ENCODE assay signal across 1 cellular context in the genomic region with DNA sequence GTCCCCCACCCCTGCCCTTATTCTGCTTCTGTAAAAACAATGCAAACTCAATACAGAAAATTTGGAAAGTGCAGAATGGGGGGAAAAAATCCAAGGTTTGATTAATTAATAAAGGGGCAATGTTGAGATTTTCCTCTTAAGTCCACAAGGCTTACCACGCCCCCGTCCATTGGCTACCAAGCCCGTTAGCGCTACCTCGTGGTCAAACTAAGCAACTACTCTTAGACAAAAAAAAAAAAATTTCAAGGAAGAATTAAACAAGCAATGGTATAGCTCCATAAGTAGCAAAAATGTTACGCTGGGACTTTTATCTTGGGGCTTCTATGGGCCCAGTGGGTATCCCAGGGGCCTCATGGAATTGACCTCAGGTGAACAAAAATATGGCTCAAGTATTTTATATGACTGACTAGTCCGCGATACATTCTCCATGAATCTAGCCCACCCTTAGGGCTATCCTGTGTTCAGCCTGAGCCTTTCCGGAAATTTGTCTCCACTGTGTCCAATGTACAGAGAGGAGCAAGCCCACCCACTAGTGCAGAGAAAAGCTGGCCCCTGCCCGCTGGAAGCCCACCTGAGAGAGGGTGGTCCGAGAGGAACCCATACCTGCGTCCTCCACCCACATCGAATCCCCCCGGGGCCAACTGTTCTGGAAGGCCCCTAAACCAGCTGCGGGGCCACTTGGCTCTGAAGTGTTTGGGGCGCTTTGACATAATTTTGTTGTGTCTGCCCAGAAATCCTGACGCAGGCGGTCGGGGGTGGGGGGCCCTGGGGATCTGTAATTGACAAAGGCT.
TF ChIP-seq lines count a peak whose summit lies in the region.

No MANE protein-coding gene starts in this region.

TF ChIP-seq in K562, 482 proteins besides CTCF, POLR2A, EP300 and RAD21 (continued from another document and continues in another):
- TF ChIP-seq CAMTA2 (CRISPR knock-in tag; conservative IDR thresholded peaks at IDR 0.05) (no peak), BRD4 (IDR thresholded peaks at IDR 0.05) (no peak), ZNF830 (CRISPR knock-in tag; IDR thresholded peaks at IDR 0.05) (no peak), PYGO2 (tag; IDR thresholded peaks at IDR 0.05) (no peak), HDGF (IDR thresholded peaks at IDR 0.05) (no peak), ZFP30 (CRISPR knock-in tag; IDR thresholded peaks at IDR 0.05; ENCODE audit: borderline replicate concordance) (no peak), SP1 (CRISPR knock-in tag; IDR thresholded peaks at IDR 0.05) (peak; percentile 61; the same call in 1 of the 2 replicates), ZBTB43 (CRISPR knock-in tag; IDR thresholded peaks at IDR 0.05) (no peak), ZNF24 (IDR thresholded peaks at IDR 0.05) (no peak), RFX1 (IDR thresholded peaks at IDR 0.05) (no peak), FIP1L1 (IDR thresholded peaks at IDR 0.05; ENCODE audit: low read depth, low read length, poor library complexity, severe bottlenecking) (no peak), NCOA4 (IDR thresholded peaks at IDR 0.05; ENCODE audit: partially characterized antibody) (no peak), FOXP1 (CRISPR knock-in tag; IDR thresholded peaks at IDR 0.05) (no peak), MEF2D (tag; conservative IDR thresholded peaks at IDR 0.05; ENCODE audit: low read depth) (no peak), ZNF76 (CRISPR knock-in tag; IDR thresholded peaks at IDR 0.05; ENCODE audit: borderline replicate concordance) (no peak), KAT2B (IDR thresholded peaks at IDR 0.05; ENCODE audit: low read depth, low read length) (no peak), BCL6 (CRISPR knock-in tag; IDR thresholded peaks at IDR 0.05) (no peak), KLF6 (CRISPR knock-in tag; IDR thresholded peaks at IDR 0.05; ENCODE audit: borderline replicate concordance) (no peak), THRA (IDR thresholded peaks at IDR 0.05) (no peak), KLF16 (IDR thresholded peaks at IDR 0.05) (0 out of 2 replicates have a peak, but pooled peaks have one; percentile 49), ARID2 (IDR thresholded peaks at IDR 0.05) (peak; percentile 77; the same call in 1 of the 2 replicates), SMARCA4 (IDR thresholded peaks at IDR 0.05) (no peak), NR2C2 (CRISPR knock-in tag; IDR thresholded peaks at IDR 0.05) (no peak), NR2C2 (tag; IDR thresholded peaks at IDR 0.05) (no peak), SIX5 (IDR thresholded peaks at IDR 0.05; ENCODE audit: borderline replicate concordance in 1 of 2, insufficient read depth in 1 of 2, low read depth in 1 of 2, low read length in 2 of 2) (no peak), IRF2 (CRISPR knock-in tag; IDR thresholded peaks at IDR 0.05) (no peak), SMARCE1 (IDR thresholded peaks at IDR 0.05) (no peak), TAF9B (IDR thresholded peaks at IDR 0.05; ENCODE audit: partially characterized antibody) (no peak), ZNF124 (CRISPR knock-in tag; IDR thresholded peaks at IDR 0.05) (no peak), SMARCC2 (IDR thresholded peaks at IDR 0.05; ENCODE audit: low read depth) (no peak), CREBBP (IDR thresholded peaks at IDR 0.05; ENCODE audit: low read depth, low read length) (no peak), ARHGAP35 (IDR thresholded peaks at IDR 0.05; ENCODE audit: partially characterized antibody) (no peak), DEAF1 (CRISPR knock-in tag; IDR thresholded peaks at IDR 0.05) (peak; percentile 76), ZNF12 (CRISPR knock-in tag; IDR thresholded peaks at IDR 0.05) (no peak), HCFC1 (IDR thresholded peaks at IDR 0.05; ENCODE audit: low read depth, low read length) (peak; percentile 15; the same call in 1 of the 2 replicates), SAP30 (IDR thresholded peaks at IDR 0.05; ENCODE audit: borderline replicate concordance, insufficient read depth, low read depth, low read length, poor library complexity, severe bottlenecking) (no peak), KDM4B (IDR thresholded peaks at IDR 0.05; ENCODE audit: borderline replicate concordance in 2 of 2, low read depth in 1 of 2) (no peak), ZBTB8A (IDR thresholded peaks at IDR 0.05; ENCODE audit: partially characterized antibody) (no peak), POLR2AphosphoS2 (IDR thresholded peaks at IDR 0.05; ENCODE audit: low read length) (no peak), FOXK2 (conservative IDR thresholded peaks at IDR 0.05 in 1 of 2, IDR thresholded peaks at IDR 0.05 in 1 of 2; ENCODE audit: low read depth in 2 of 2) (peak; percentile 18 to 44; a peak in 1 of 4 replicates), RHOXF2B (CRISPR knock-in tag; conservative IDR thresholded peaks at IDR 0.05) (no peak), FOXM1 (IDR thresholded peaks at IDR 0.05; ENCODE audit: low read depth) (no peak), FOXM1 (CRISPR knock-in tag; IDR thresholded peaks at IDR 0.05; ENCODE audit: low read depth) (no peak), XRCC4 (IDR thresholded peaks at IDR 0.05; ENCODE audit: extremely low read depth, insufficient read depth, insufficient read length) (no peak), HDAC2 (IDR thresholded peaks at IDR 0.05) (no peak), SIN3A (IDR thresholded peaks at IDR 0.05; ENCODE audit: borderline replicate concordance in 2 of 2, control insufficient read depth in 1 of 2, low read depth in 2 of 2, low read length in 2 of 2) (no peak), SRSF7 (optimal IDR thresholded peaks at IDR 0.05; ENCODE audit: low read depth, low read length) (no peak), EGR1 (conservative IDR thresholded peaks at IDR 0.05) (peak; percentile 84), ZNF695 (CRISPR knock-in tag; IDR thresholded peaks at IDR 0.05) (no peak)
- TF ChIP-seq, protein P1, sequence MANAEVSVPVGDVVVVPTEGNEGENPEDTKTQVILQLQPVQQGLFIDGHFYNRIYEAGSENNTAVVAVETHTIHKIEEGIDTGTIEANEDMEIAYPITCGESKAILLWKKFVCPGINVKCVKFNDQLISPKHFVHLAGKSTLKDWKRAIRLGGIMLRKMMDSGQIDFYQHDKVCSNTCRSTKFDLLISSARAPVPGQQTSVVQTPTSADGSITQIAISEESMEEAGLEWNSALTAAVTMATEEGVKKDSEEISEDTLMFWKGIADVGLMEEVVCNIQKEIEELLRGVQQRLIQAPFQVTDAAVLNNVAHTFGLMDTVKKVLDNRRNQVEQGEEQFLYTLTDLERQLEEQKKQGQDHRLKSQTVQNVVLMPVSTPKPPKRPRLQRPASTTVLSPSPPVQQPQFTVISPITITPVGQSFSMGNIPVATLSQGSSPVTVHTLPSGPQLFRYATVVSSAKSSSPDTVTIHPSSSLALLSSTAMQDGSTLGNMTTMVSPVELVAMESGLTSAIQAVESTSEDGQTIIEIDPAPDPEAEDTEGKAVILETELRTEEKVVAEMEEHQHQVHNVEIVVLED (CRISPR knock-in tag; IDR thresholded peaks at IDR 0.05): no peak
- TF ChIP-seq, protein P2, sequence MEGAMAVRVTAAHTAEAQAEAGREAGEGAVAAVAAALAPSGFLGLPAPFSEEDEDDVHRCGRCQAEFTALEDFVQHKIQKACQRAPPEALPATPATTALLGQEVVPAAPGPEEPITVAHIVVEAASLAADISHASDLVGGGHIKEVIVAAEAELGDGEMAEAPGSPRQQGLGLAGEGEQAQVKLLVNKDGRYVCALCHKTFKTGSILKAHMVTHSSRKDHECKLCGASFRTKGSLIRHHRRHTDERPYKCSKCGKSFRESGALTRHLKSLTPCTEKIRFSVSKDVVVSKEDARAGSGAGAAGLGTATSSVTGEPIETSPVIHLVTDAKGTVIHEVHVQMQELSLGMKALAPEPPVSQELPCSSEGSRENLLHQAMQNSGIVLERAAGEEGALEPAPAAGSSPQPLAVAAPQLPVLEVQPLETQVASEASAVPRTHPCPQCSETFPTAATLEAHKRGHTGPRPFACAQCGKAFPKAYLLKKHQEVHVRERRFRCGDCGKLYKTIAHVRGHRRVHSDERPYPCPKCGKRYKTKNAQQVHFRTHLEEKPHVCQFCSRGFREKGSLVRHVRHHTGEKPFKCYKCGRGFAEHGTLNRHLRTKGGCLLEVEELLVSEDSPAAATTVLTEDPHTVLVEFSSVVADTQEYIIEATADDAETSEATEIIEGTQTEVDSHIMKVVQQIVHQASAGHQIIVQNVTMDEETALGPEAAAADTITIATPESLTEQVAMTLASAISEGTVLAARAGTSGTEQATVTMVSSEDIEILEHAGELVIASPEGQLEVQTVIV (CRISPR knock-in tag; IDR thresholded peaks at IDR 0.05; ENCODE audit: borderline replicate concordance): no peak
- TF ChIP-seq, protein P3, sequence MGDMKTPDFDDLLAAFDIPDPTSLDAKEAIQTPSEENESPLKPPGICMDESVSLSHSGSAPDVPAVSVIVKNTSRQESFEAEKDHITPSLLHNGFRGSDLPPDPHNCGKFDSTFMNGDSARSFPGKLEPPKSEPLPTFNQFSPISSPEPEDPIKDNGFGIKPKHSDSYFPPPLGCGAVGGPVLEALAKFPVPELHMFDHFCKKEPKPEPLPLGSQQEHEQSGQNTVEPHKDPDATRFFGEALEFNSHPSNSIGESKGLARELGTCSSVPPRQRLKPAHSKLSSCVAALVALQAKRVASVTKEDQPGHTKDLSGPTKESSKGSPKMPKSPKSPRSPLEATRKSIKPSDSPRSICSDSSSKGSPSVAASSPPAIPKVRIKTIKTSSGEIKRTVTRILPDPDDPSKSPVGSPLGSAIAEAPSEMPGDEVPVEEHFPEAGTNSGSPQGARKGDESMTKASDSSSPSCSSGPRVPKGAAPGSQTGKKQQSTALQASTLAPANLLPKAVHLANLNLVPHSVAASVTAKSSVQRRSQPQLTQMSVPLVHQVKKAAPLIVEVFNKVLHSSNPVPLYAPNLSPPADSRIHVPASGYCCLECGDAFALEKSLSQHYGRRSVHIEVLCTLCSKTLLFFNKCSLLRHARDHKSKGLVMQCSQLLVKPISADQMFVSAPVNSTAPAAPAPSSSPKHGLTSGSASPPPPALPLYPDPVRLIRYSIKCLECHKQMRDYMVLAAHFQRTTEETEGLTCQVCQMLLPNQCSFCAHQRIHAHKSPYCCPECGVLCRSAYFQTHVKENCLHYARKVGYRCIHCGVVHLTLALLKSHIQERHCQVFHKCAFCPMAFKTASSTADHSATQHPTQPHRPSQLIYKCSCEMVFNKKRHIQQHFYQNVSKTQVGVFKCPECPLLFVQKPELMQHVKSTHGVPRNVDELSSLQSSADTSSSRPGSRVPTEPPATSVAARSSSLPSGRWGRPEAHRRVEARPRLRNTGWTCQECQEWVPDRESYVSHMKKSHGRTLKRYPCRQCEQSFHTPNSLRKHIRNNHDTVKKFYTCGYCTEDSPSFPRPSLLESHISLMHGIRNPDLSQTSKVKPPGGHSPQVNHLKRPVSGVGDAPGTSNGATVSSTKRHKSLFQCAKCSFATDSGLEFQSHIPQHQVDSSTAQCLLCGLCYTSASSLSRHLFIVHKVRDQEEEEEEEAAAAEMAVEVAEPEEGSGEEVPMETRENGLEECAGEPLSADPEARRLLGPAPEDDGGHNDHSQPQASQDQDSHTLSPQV (IDR thresholded peaks at IDR 0.05): no peak
- TF ChIP-seq, protein P4, sequence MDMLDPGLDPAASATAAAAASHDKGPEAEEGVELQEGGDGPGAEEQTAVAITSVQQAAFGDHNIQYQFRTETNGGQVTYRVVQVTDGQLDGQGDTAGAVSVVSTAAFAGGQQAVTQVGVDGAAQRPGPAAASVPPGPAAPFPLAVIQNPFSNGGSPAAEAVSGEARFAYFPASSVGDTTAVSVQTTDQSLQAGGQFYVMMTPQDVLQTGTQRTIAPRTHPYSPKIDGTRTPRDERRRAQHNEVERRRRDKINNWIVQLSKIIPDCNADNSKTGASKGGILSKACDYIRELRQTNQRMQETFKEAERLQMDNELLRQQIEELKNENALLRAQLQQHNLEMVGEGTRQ (CRISPR knock-in tag; IDR thresholded peaks at IDR 0.05): no peak
- TF ChIP-seq, protein P5, sequence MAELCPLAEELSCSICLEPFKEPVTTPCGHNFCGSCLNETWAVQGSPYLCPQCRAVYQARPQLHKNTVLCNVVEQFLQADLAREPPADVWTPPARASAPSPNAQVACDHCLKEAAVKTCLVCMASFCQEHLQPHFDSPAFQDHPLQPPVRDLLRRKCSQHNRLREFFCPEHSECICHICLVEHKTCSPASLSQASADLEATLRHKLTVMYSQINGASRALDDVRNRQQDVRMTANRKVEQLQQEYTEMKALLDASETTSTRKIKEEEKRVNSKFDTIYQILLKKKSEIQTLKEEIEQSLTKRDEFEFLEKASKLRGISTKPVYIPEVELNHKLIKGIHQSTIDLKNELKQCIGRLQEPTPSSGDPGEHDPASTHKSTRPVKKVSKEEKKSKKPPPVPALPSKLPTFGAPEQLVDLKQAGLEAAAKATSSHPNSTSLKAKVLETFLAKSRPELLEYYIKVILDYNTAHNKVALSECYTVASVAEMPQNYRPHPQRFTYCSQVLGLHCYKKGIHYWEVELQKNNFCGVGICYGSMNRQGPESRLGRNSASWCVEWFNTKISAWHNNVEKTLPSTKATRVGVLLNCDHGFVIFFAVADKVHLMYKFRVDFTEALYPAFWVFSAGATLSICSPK (IDR thresholded peaks at IDR 0.05; ENCODE audit: borderline replicate concordance): no peak
